In the genomic region with DNA sequence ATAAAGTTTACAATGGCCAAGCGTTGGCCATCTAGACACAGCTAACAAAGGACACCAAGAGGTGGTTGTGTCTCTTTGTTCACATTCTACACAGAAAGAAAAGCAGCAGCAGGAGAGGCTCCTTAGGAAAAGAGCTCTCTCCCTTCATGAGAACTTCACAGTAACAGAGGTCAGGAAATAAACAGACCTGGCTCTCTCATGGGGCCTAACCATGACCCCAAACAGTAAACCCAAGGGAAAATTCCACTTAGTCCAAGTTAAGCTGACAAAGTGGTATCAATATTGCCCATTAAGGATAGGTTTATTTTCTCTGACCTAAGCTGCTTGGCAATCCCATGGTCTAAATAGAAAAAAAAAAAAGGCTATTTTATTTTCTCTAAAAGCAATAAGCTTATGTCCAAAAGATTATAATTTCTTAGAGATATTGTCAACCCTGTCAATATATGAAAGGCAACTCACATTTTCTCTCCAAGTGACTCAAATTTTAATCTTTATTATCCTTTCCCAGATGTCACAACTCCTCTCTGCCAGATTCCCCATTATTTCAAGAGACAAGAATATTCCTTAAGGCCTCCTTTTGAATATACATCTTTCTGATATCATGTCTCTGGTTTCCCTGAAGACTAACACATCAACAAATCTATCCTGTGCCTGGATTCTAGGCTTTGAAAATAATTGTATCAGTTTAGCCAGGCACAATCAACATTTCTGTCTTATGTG, we compare ENCODE assay signal across 27 cellular contexts.
"Had no signal": no experiment of that assay in that cellular context is flagged by ENCODE, and none has a peak within 500 bp of the region (broad histone marks: within the 10 kb centered on the region; RNA-seq: fewer than 3 reads in every experiment).

No MANE protein-coding gene starts in this region.

- DNase-seq: cerebellar nuclear complex; cortex of kidney; effector memory CD8-positive, alpha-beta T cell; erythroblast; esophagus squamous epithelium; foreskin melanocyte; glutamatergic neuron; heart right ventricle; hippocampal formation; left cardiac atrium; left lung; mesendoderm; midbrain; naive thymus-derived CD4-positive, alpha-beta T cell; nucleus accumbens; pancreas; stimulated activated CD4-positive, alpha-beta T cell treated with anti-CD3 and anti-CD28 coated beads, Interleukin-2, amount 100 ng/mL, for 24 hours; stimulated activated CD4-positive, alpha-beta T cell treated with anti-CD3 and anti-CD28 coated beads, Interleukin-4, amount 100 ng/mL, for 4 hours; stimulated activated naive B cell treated with anti-CD40 and anti-IgM and Interleukin-4, amounts not matched to agents 10 μg/mL and 1 μg/mL and 100 μg/mL, for 72 hours; transverse colon; upper lobe of right lung; uterus had no signal

- H3K27me3 ChIP-seq: esophagus squamous epithelium, heart right ventricle, left lung, pancreas, transverse colon, upper lobe of right lung, uterus had no signal

- H3K27me3 Mint-ChIP-seq: stimulated activated naive B cell treated with anti-CD40 and anti-IgM and Interleukin-4, amounts not matched to agents 10 μg/mL and 1 μg/mL and 100 μg/mL, for 72 hours had no signal

- ATAC-seq: effector memory CD8-positive, alpha-beta T cell; heart right ventricle; left cardiac atrium; left lung; naive thymus-derived CD4-positive, alpha-beta T cell; pancreas; sciatic nerve; stimulated activated naive B cell treated with anti-CD40 and anti-IgM and Interleukin-4, amounts not matched to agents 10 μg/mL and 1 μg/mL and 100 μg/mL, for 72 hours; upper lobe of right lung had no signal

- H3K36me3 ChIP-seq: esophagus squamous epithelium, heart right ventricle, left lung, pancreas, thoracic aorta, transverse colon, upper lobe of right lung, uterus had no signal

- FAIRE-seq: endometrium, islet of Langerhans, pancreas had no signal

- H3K27ac ChIP-seq: left lung, pancreas, thoracic aorta, transverse colon, upper lobe of right lung had no signal

- H3K36me3 Mint-ChIP-seq: stimulated activated naive B cell treated with anti-CD40 and anti-IgM and Interleukin-4, amounts not matched to agents 10 μg/mL and 1 μg/mL and 100 μg/mL, for 72 hours had no signal

- H3K4me3 Mint-ChIP-seq: effector memory CD8-positive, alpha-beta T cell; stimulated activated naive B cell treated with anti-CD40 and anti-IgM and Interleukin-4, amounts not matched to agents 10 μg/mL and 1 μg/mL and 100 μg/mL, for 72 hours; stimulated activated naive CD8-positive, alpha-beta T cell treated with anti-CD3 and anti-CD28 coated beads, Interleukin-15, Interleukin-2, amounts not matched to agents 100 ng/mL and 50 ng/mL, for 24 hours had no signal

- H3K27ac Mint-ChIP-seq: effector memory CD8-positive, alpha-beta T cell; stimulated activated naive B cell treated with anti-CD40 and anti-IgM and Interleukin-4, amounts not matched to agents 10 μg/mL and 1 μg/mL and 100 μg/mL, for 72 hours; stimulated activated naive CD8-positive, alpha-beta T cell treated with anti-CD3 and anti-CD28 coated beads, Interleukin-15, Interleukin-2, amounts not matched to agents 100 ng/mL and 50 ng/mL, for 24 hours had no signal

- H3K9me3 ChIP-seq: esophagus squamous epithelium, heart right ventricle, left lung, pancreas, thoracic aorta, transverse colon, upper lobe of right lung, uterus had no signal

- H3K4me3 ChIP-seq: esophagus squamous epithelium, heart right ventricle, left lung, pancreas, thoracic aorta, transverse colon, upper lobe of right lung had no signal

- H3K9me3 Mint-ChIP-seq: effector memory CD8-positive, alpha-beta T cell; stimulated activated naive B cell treated with anti-CD40 and anti-IgM and Interleukin-4, amounts not matched to agents 10 μg/mL and 1 μg/mL and 100 μg/mL, for 72 hours; stimulated activated naive CD8-positive, alpha-beta T cell treated with anti-CD3 and anti-CD28 coated beads, Interleukin-15, Interleukin-2, amounts not matched to agents 100 ng/mL and 50 ng/mL, for 24 hours had no signal

- H3K4me1 ChIP-seq: uterus had no signal
